Comparison of ENCODE assay signal across 8 cellular contexts in the genomic region with DNA sequence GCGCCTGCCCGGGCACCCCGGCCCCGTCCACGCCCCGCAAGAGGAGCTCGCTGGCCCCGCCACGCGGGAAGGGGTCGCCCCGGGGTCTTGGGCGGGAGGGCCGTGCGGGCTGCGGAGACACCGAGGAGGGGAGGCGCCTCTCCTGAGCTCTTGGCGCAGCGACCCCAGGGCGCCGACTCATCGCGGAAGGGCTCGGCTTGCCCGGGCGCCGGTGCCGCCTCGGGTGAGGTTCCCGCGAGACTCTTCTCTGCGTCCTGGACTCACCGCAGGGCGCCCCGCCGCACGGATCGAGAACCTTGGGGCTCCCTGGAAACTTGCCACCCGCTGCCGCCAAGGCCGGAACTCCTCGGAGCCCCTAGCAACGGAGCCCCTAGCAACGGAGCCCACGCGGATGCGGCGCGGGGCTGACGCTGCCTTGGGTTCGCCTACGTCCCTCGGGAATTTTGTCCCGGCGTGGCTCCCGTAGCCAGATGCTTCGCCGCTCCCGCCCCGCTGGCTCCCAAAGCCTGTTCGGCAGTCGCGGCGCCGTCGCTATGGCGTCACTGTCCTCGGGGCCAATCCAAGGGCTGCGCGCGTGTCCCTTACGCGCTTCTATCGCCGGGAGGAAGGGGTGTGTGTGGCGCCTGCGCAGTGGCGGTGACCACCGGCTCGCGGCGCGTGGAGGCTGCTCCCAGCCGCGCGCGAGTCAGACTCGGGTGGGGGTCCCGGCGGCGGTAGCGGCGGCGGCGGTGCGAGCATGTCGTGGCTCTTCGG.
DNase-seq lines count a peak whose midpoint lies in the region; ATAC-seq, FAIRE-seq and TF ChIP-seq lines count a peak whose summit lies in the region.

A gene (plus strand): TSS at position 630 of the 753 bp plus-strand sequence. CDS start 107 bp downstream, at position 737.

- peaks cover 29% of the 10 kb centered on the region for H3K79me2 ChIP-seq in MM.1S (ENCODE audit: low read length)

- H3K27me3 ChIP-seq in MM.1S (replicated peaks; ENCODE audit: insufficient read depth, low read length) = no peaks in the 10 kb centered on the region

- peak within 1 kb of the TSS; percentile 97 for H3K9ac ChIP-seq in MM.1S (ENCODE audit: low read length)

- peak; percentile 60 for FAIRE-seq in G401.6 (lab: Jason Lieb, UNC)

- peak; percentile 95 for ATAC-seq in stimulated activated naive CD8-positive, alpha-beta T cell treated with anti-CD3 and anti-CD28 coated beads, Interleukin-15, Interleukin-2, amounts not matched to agents 100 U/mL and 50 U/mL, for 24 hours

- peaks cover 4% of the 10 kb centered on the region for H3K36me3 Mint-ChIP-seq in nephron (ENCODE audit: low read depth)

- H3K9me2 ChIP-seq in MM.1S (replicated peaks; ENCODE audit: insufficient read depth, low read length) = no peaks in the 10 kb centered on the region

- H3K9me3 Mint-ChIP-seq in nephron = no peaks in the 10 kb centered on the region

- no peaks in the 10 kb centered on the region for H4K20me1 ChIP-seq in MM.1S (ENCODE audit: insufficient read depth, low read length)

- peak within 1 kb of the TSS; percentile 95 to 97 (median 96) for H3K4me3 Mint-ChIP-seq in nephron

- H3K4me3 ChIP-seq in MM.1S (ENCODE audit: low read length) = peak within 1 kb of the TSS; percentile 90
- H3K4me3 ChIP-seq in fibroblast of pulmonary artery (replicated peaks; ENCODE audit: low read depth, low read length) = peak within 1 kb of the TSS; percentile 88

- H3F3A ChIP-seq in MM.1S (ENCODE audit: insufficient read depth, low read length) = peaks cover 6% of the 10 kb centered on the region; the same call in 1 of the 2 replicates

- peak within 1 kb of the TSS; percentile 94 to 99 (median 97) for H3K27ac Mint-ChIP-seq in nephron

- H3K4me2 ChIP-seq in MM.1S (ENCODE audit: low read depth, low read length) = peak within 1 kb of the TSS; percentile 83

- no peaks in the 10 kb centered on the region; the same call in 1 of the 2 replicates for H3K4me1 ChIP-seq in MM.1S (ENCODE audit: low read length)

- no peaks in the 10 kb centered on the region for H3K9me3 ChIP-seq in MM.1S (replicated peaks; ENCODE audit: insufficient read depth, low read length)

- peak within 1 kb of the TSS; percentile 90 for H3K27ac ChIP-seq in MM.1S (ENCODE audit: low read length)

- TF ChIP-seq CTCF in MM.1S (IDR thresholded peaks at IDR 0.05; ENCODE audit: low read length) (no peak), fibroblast of pulmonary artery (IDR thresholded peaks at IDR 0.05; ENCODE audit: low read length, missing control alignments) (no peak), nephron (IDR thresholded peaks at IDR 0.05; ENCODE audit: unreplicated experiment in 3 of 3) (no peak)

- H2AFZ ChIP-seq in MM.1S (ENCODE audit: low read length) = peak within 1 kb of the TSS; percentile 57

- H3K4me1 Mint-ChIP-seq in nephron = peaks cover 6% of the 10 kb centered on the region

- no peaks in the 10 kb centered on the region for H3K36me3 ChIP-seq in MM.1S (replicated peaks; ENCODE audit: insufficient read depth, low read length)

- DNase-seq in HCEC 1CT = peak; percentile 97
- peak; percentile 98 for DNase-seq in MM.1S
- peak; percentile 91 for DNase-seq in SHP77 treated with DMSO at 0.1 percent for 48 hours (lab: John Stamatoyannopoulos, UW)
- DNase-seq in activated effector memory CD4-positive, alpha-beta T cell treated with Interleukin-2 at 50 U/mL for 16 hours = peak; percentile 91
- peak; percentile 98 for DNase-seq in fibroblast of pulmonary artery (ENCODE audit: low read depth)
- peak; percentile 98 for DNase-seq in stimulated activated naive CD8-positive, alpha-beta T cell treated with anti-CD3 and anti-CD28 coated beads, Interleukin-15, Interleukin-2, amounts not matched to agents 100 U/mL and 50 U/mL, for 24 hours

- H3K27me3 Mint-ChIP-seq in nephron (ENCODE audit: low read depth) = no peaks in the 10 kb centered on the region

Comparison
In these comparisons a context has a peak if more than half of its experiments do, and no peak if none do; other contexts are left out.
1. Peak in every context shown above with its lines: DNase-seq, ATAC-seq, H3K4me3 ChIP-seq and H3K27ac ChIP-seq.